In the genomic region with DNA sequence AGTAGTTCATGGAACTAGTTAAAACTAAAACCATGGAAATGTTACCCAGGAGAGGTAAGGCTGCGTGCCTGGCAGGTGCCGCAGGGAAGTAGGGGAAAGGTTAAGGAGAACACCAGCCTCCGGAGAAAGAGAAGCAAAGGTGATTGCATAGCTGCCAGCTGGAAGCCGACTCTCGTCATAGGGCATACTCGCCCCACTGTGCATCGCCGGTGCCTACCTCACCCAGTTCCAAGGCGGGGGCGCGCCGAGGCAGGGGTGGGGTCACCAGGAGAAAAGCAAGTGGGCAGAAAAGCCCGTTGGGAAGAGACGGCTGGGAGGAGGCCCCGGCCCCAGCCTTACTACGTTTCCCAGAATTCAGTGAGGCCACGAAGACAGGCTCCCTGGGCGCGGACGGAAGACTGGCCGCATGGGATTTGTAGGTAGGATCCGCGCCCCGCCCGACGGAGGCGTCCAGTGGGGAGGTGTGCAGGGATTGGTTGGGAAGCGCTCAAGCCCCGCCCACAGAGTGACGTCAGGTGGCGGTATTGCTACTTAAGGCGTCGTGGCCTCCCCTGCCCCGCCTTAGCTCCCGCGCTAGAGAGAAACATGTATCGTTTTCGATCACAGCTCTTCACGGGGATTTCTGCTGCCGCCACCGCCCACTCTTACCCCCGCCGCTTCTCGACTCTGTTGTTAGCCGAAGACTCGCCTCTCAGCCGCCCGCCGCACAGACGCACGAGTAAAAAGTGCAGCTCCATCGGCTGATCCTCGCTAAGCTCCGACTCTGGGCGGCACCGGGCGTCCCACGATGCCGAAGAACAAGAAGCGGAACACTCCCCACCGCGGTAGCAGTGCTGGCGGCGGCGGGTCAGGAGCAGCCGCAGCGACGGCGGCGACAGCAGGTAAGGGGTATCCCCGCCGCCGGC, we compare ENCODE assay signal across 8 cellular contexts. TPM values are rescaled to one million over a fixed set of nuclear protein-coding genes. Genes with fewer than 3 reads are reported as not detected.
A peak's percentile ranks its signal among the peaks of the same experiment; 100 is the strongest.
DNase-seq lines count a peak whose midpoint lies in the region; ATAC-seq and TF ChIP-seq lines count a peak whose summit lies in the region.

A gene with protein sequence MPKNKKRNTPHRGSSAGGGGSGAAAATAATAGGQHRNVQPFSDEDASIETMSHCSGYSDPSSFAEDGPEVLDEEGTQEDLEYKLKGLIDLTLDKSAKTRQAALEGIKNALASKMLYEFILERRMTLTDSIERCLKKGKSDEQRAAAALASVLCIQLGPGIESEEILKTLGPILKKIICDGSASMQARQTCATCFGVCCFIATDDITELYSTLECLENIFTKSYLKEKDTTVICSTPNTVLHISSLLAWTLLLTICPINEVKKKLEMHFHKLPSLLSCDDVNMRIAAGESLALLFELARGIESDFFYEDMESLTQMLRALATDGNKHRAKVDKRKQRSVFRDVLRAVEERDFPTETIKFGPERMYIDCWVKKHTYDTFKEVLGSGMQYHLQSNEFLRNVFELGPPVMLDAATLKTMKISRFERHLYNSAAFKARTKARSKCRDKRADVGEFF (plus strand): TSS at position 559 of the 905 bp plus-strand sequence. CDS start 229 bp downstream, at position 788.

- peaks cover 11% of the 10 kb centered on the region for H3K36me3 Mint-ChIP-seq in activated B cell treated with CpG ODN at 0.5 μM for 24 hours (ENCODE audit: low read depth)

- ATAC-seq in HG03196 (IDR thresholded peaks at IDR 0.05; ENCODE audit: unreplicated experiment) (peak; percentile 86), activated B cell treated with CpG ODN at 0.5 μM for 24 hours (ENCODE audit: low read depth) (peak; percentile 81)

- POLR2A ChIA-PET in activated B cell treated with CpG ODN at 0.5 μM for 24 hours (lab: Charles Lee), result interaction anchor here (0.6 to 2.1 kb wide), 16 partner anchors 10 to 952 kb away, joined by 3 to 22 read pairs (median 8); a partner anchor contains a TSS

- no peaks in the 10 kb centered on the region for H3K27me3 Mint-ChIP-seq in activated B cell treated with CpG ODN at 0.5 μM for 24 hours

- intact Hi-C loops in activated B cell treated with CpG ODN at 0.5 μM for 24 hours (cut with micrococcal nuclease), result loop anchor here (1.0 to 2.0 kb wide), 8 partner anchors 58 to 1367 kb away; a partner anchor contains a TSS

- H3K27ac ChIP-seq in caudate nucleus (ENCODE audit: low read depth, low read length), result peak within 1 kb of the TSS; percentile 98

- no peaks in the 10 kb centered on the region for H3K9me3 Mint-ChIP-seq in activated B cell treated with CpG ODN at 0.5 μM for 24 hours

- H3K4me1 Mint-ChIP-seq in activated B cell treated with CpG ODN at 0.5 μM for 24 hours, result peaks cover 36% of the 10 kb centered on the region

- in situ Hi-C loops in GM18951 (cut with MboI; ENCODE audit: low sequenced_read_pairs, unreplicated experiment), result no loop called here

- TF ChIP-seq CTCF in activated B cell treated with CpG ODN at 0.5 μM for 24 hours (IDR thresholded peaks at IDR 0.05), result no peak

- TF ChIP-seq POLR2A in GM18951 (IDR thresholded peaks at IDR 0.05; ENCODE audit: extremely low read depth, insufficient read depth, insufficient read length), result peak; percentile 99

- peak within 1 kb of the TSS; percentile 99 for H3K4me3 Mint-ChIP-seq in activated B cell treated with CpG ODN at 0.5 μM for 24 hours

- peak within 1 kb of the TSS; percentile 99 for H3K27ac Mint-ChIP-seq in activated B cell treated with CpG ODN at 0.5 μM for 24 hours

- peak; percentile 96 for DNase-seq in AG08395 (ENCODE audit: low spot score)
- peak; percentile 99 for DNase-seq in NCI-H345 (lab: John Stamatoyannopoulos, UW)
- DNase-seq in activated B cell treated with CpG ODN at 0.5 μM for 24 hours, result peak; percentile 99
- DNase-seq in caudate nucleus (lab: John Stamatoyannopoulos, UW), result peak; percentile 78 to 100 (median 99)
- peak; percentile 95 for DNase-seq in iPS-NIHi7 (ENCODE audit: extremely low spot score)
- DNase-seq in smooth muscle cell of the brain vasculature (ENCODE audit: low read depth, low spot score), result peak; percentile 97

- CTCF ChIA-PET in activated B cell treated with CpG ODN at 0.5 μM for 24 hours (lab: Charles Lee), result no interaction called here

RNA-seq across cellular contexts. Expression of the gene that starts here (rescaled TPM):
- total RNA-seq in activated B cell treated with CpG ODN at 0.5 μM for 24 hours, result 58.7 and 67.0 TPM in 2 replicates

Comparison
In these comparisons a context has a peak if more than half of its experiments do, and no peak if none do; other contexts are left out.
1. Peak in every context shown above with its lines: DNase-seq, ATAC-seq and H3K27ac ChIP-seq.